ENCODE assay signal across 1 cellular context in the genomic region with DNA sequence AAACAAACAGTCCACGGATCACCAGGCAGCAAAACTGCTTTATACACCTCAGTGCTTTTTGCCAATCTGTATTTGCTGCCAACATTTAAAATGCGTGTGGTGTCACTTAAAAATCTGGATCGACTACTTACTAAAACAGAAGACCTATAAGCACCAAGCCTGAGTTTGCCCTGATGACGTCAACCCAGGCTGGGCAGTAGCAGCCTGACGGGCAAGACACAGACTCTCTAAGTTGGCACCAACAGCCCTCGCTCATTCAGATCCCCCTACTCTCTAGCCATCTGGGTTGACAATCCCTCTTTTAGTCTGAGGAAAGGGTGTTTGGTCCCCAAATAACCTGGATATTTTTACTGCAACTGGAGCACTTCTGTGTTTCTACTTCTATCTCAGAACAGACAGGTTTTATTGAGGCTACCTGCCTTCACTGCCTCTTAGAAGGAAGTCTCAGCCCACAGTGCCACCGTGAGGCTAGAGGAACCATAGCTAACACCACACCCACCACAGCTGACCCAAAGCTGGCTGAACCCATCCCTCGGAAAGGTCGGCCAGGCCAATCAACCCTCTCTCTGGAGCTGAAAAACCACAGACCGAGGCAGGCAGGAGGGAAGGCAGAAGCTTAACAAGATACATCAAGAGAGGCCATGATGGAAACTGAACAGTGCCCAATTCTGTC.
TF ChIP-seq lines count a peak whose summit lies in the region.

No MANE protein-coding gene starts in this region.

TF ChIP-seq in GM23338, 12 proteins besides CTCF, POLR2A, EP300 and RAD21 (continued from another document):
- TF ChIP-seq, protein P1, sequence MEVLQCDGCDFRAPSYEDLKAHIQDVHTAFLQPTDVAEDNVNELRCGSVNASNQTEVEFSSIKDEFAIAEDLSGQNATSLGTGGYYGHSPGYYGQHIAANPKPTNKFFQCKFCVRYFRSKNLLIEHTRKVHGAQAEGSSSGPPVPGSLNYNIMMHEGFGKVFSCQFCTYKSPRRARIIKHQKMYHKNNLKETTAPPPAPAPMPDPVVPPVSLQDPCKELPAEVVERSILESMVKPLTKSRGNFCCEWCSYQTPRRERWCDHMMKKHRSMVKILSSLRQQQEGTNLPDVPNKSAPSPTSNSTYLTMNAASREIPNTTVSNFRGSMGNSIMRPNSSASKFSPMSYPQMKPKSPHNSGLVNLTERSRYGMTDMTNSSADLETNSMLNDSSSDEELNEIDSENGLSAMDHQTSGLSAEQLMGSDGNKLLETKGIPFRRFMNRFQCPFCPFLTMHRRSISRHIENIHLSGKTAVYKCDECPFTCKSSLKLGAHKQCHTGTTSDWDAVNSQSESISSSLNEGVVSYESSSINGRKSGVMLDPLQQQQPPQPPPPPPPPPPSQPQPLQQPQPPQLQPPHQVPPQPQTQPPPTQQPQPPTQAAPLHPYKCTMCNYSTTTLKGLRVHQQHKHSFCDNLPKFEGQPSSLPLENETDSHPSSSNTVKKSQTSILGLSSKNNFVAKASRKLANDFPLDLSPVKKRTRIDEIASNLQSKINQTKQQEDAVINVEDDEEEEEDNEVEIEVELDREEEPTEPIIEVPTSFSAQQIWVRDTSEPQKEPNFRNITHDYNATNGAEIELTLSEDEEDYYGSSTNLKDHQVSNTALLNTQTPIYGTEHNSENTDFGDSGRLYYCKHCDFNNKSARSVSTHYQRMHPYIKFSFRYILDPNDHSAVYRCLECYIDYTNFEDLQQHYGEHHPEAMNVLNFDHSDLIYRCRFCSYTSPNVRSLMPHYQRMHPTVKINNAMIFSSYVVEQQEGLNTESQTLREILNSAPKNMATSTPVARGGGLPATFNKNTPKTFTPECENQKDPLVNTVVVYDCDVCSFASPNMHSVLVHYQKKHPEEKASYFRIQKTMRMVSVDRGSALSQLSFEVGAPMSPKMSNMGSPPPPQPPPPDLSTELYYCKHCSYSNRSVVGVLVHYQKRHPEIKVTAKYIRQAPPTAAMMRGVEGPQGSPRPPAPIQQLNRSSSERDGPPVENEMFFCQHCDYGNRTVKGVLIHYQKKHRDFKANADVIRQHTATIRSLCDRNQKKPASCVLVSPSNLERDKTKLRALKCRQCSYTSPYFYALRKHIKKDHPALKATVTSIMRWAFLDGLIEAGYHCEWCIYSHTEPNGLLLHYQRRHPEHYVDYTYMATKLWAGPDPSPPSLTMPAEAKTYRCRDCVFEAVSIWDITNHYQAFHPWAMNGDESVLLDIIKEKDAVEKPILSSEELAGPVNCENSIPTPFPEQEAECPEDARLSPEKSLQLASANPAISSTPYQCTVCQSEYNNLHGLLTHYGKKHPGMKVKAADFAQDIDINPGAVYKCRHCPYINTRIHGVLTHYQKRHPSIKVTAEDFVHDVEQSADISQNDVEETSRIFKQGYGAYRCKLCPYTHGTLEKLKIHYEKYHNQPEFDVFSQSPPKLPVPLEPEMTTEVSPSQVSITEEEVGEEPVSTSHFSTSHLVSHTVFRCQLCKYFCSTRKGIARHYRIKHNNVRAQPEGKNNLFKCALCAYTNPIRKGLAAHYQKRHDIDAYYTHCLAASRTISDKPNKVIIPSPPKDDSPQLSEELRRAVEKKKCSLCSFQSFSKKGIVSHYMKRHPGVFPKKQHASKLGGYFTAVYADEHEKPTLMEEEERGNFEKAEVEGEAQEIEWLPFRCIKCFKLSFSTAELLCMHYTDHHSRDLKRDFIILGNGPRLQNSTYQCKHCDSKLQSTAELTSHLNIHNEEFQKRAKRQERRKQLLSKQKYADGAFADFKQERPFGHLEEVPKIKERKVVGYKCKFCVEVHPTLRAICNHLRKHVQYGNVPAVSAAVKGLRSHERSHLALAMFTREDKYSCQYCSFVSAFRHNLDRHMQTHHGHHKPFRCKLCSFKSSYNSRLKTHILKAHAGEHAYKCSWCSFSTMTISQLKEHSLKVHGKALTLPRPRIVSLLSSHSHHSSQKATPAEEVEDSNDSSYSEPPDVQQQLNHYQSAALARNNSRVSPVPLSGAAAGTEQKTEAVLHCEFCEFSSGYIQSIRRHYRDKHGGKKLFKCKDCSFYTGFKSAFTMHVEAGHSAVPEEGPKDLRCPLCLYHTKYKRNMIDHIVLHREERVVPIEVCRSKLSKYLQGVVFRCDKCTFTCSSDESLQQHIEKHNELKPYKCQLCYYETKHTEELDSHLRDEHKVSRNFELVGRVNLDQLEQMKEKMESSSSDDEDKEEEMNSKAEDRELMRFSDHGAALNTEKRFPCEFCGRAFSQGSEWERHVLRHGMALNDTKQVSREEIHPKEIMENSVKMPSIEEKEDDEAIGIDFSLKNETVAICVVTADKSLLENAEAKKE (CRISPR knock-in tag; IDR thresholded peaks at IDR 0.05): no peak
- TF ChIP-seq ZNF114 (CRISPR knock-in tag; IDR thresholded peaks at IDR 0.05) (no peak), ZNF331 (CRISPR knock-in tag; IDR thresholded peaks at IDR 0.05; ENCODE audit: low read depth) (no peak), EZH2 (IDR thresholded peaks at IDR 0.05; ENCODE audit: low read depth, unreplicated experiment) (no peak), NANOG (IDR thresholded peaks at IDR 0.05; ENCODE audit: borderline replicate concordance) (no peak), POLR2AphosphoS5 (IDR thresholded peaks at IDR 0.05; ENCODE audit: low read depth) (no peak)
- TF ChIP-seq, protein P2, sequence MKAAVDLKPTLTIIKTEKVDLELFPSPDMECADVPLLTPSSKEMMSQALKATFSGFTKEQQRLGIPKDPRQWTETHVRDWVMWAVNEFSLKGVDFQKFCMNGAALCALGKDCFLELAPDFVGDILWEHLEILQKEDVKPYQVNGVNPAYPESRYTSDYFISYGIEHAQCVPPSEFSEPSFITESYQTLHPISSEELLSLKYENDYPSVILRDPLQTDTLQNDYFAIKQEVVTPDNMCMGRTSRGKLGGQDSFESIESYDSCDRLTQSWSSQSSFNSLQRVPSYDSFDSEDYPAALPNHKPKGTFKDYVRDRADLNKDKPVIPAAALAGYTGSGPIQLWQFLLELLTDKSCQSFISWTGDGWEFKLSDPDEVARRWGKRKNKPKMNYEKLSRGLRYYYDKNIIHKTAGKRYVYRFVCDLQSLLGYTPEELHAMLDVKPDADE (IDR thresholded peaks at IDR 0.05): no peak
